In the genomic region with DNA sequence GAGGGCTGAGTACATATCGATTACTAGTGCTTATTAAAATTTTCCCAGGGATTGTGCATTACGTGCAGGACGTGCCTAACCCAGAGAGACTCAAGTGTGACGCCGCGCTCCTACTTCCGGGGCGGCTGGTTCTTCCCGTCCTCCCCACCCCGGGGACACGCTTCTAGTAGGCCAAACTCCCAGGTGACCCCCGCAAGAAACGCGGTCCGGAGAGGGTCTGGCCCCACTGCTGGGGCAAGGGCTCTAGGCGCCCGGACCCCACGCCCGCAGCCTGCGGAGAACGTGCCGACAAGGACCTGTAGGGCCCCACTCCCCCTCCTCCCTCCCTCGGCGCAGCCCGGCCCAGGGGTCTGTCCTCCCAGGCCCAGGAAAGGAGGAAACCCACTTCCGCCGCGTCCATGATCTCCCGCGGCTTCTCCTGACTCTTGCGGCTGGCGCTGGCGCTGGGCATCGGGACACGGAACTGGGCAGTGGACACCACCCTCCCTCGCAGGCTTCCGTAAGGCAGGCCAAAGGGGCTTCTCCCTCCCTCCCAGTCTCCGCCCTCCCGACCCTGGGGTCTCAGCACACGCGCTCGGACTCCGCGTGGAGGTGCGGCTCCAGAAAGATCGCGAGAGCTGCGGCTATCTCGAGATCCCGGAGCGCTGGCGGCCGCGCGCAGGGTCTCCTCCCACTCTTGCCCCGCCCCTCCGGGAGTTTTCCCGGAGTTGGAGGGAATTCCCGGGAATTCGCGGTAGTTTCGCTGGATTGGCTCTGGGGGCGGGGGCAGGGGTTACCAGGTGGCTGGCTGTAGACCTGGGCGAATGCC, we compare ENCODE assay signal across 1 cellular context.
TF ChIP-seq lines count a peak whose summit lies in the region.

Gene DARS1, minus strand, starts transcription at position 609 of the 808 bp plus-strand sequence. Its CDS starts 158 bp downstream, at position 451.

TF ChIP-seq in K562, 482 proteins besides CTCF, POLR2A, EP300 and RAD21 (continued from another document and continues in another):
- TF ChIP-seq SIN3A (IDR thresholded peaks at IDR 0.05; ENCODE audit: borderline replicate concordance in 2 of 2, control insufficient read depth in 1 of 2, low read depth in 2 of 2, low read length in 2 of 2) = peak; percentile 83 to 89; a peak in 2 of 4 replicates
- no peak for TF ChIP-seq UBTF (IDR thresholded peaks at IDR 0.05; ENCODE audit: borderline replicate concordance in 1 of 2, low read depth in 2 of 2, low read length in 2 of 2)
- TF ChIP-seq PREB (CRISPR knock-in tag; IDR thresholded peaks at IDR 0.05) = no peak
- TF ChIP-seq CREBBP (IDR thresholded peaks at IDR 0.05; ENCODE audit: low read depth, low read length) = no peak
- peak; percentile 94 for TF ChIP-seq ARHGAP35 (IDR thresholded peaks at IDR 0.05; ENCODE audit: partially characterized antibody)
- TF ChIP-seq MAZ (CRISPR knock-in tag; conservative IDR thresholded peaks at IDR 0.05 in 1 of 2, IDR thresholded peaks at IDR 0.05 in 1 of 2) = peak; percentile 73 to 83; a peak in 2 of 4 replicates
- TF ChIP-seq, protein P1, sequence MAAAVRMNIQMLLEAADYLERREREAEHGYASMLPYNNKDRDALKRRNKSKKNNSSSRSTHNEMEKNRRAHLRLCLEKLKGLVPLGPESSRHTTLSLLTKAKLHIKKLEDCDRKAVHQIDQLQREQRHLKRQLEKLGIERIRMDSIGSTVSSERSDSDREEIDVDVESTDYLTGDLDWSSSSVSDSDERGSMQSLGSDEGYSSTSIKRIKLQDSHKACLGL (CRISPR knock-in tag; IDR thresholded peaks at IDR 0.05; ENCODE audit: borderline replicate concordance, poor library complexity, severe bottlenecking) = peak; percentile 45
- TF ChIP-seq PML (IDR thresholded peaks at IDR 0.05; ENCODE audit: low read length) = peak; percentile 74
- TF ChIP-seq, protein P2, sequence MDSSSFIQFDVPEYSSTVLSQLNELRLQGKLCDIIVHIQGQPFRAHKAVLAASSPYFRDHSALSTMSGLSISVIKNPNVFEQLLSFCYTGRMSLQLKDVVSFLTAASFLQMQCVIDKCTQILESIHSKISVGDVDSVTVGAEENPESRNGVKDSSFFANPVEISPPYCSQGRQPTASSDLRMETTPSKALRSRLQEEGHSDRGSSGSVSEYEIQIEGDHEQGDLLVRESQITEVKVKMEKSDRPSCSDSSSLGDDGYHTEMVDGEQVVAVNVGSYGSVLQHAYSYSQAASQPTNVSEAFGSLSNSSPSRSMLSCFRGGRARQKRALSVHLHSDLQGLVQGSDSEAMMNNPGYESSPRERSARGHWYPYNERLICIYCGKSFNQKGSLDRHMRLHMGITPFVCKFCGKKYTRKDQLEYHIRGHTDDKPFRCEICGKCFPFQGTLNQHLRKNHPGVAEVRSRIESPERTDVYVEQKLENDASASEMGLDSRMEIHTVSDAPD (CRISPR knock-in tag; IDR thresholded peaks at IDR 0.05) = no peak
- no peak for TF ChIP-seq ZC3H8 (IDR thresholded peaks at IDR 0.05)
- TF ChIP-seq SNIP1 (IDR thresholded peaks at IDR 0.05; ENCODE audit: low read depth) = no peak
- TF ChIP-seq FOXK2 (conservative IDR thresholded peaks at IDR 0.05 in 1 of 2, IDR thresholded peaks at IDR 0.05 in 1 of 2; ENCODE audit: low read depth in 2 of 2) = 0 out of 4 replicates have a peak, but pooled peaks have one; percentile 40
- no peak for TF ChIP-seq BDP1 (IDR thresholded peaks at IDR 0.05; ENCODE audit: insufficient read depth, insufficient read length)
- TF ChIP-seq HDAC1 (IDR thresholded peaks at IDR 0.05) = peak in 1 of 2 experiments; percentile 89; a peak in 1 of 4 replicates
- TF ChIP-seq, protein P3, sequence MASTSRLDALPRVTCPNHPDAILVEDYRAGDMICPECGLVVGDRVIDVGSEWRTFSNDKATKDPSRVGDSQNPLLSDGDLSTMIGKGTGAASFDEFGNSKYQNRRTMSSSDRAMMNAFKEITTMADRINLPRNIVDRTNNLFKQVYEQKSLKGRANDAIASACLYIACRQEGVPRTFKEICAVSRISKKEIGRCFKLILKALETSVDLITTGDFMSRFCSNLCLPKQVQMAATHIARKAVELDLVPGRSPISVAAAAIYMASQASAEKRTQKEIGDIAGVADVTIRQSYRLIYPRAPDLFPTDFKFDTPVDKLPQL (IDR thresholded peaks at IDR 0.05; ENCODE audit: extremely low read depth, insufficient read length) = peak; percentile 4
- TF ChIP-seq ZNF436 (CRISPR knock-in tag; IDR thresholded peaks at IDR 0.05) = no peak
- TF ChIP-seq RBM39 (optimal IDR thresholded peaks at IDR 0.05; ENCODE audit: low read depth, low read length) = no peak
- TF ChIP-seq RBFOX2 (IDR thresholded peaks at IDR 0.05; ENCODE audit: low read depth, low read length) = peak; percentile 99
- TF ChIP-seq NR2C1 (IDR thresholded peaks at IDR 0.05) = peak; percentile 35; the same call in 1 of the 2 replicates
- TF ChIP-seq NR2C1 (tag; IDR thresholded peaks at IDR 0.05) = peak; percentile 57
- TF ChIP-seq TAL1 (IDR thresholded peaks at IDR 0.05) = no peak
- 0 out of 2 replicates have a peak, but pooled peaks have one; percentile 42 for TF ChIP-seq THRB (CRISPR knock-in tag; conservative IDR thresholded peaks at IDR 0.05)
- TF ChIP-seq ZBTB11 (CRISPR knock-in tag; IDR thresholded peaks at IDR 0.05) = peak in 2 of 3 experiments; percentile 49 to 92; a peak in 3 of 6 replicates
- TF ChIP-seq FOXJ2 (tag; IDR thresholded peaks at IDR 0.05) = no peak; the same call in 1 of the 2 replicates
- TF ChIP-seq ZNF655 (CRISPR knock-in tag; IDR thresholded peaks at IDR 0.05) = no peak
- no peak for TF ChIP-seq FOXJ3 (CRISPR knock-in tag; IDR thresholded peaks at IDR 0.05)
- TF ChIP-seq ZNF133 (CRISPR knock-in tag; IDR thresholded peaks at IDR 0.05) = no peak
- TF ChIP-seq KHSRP (IDR thresholded peaks at IDR 0.05) = no peak
- no peak for TF ChIP-seq ZNF143 (CRISPR knock-in tag; IDR thresholded peaks at IDR 0.05)
- TF ChIP-seq POLR2H (tag; IDR thresholded peaks at IDR 0.05; ENCODE audit: low read depth) = peak; percentile 77
- no peak for TF ChIP-seq ILK (tag; IDR thresholded peaks at IDR 0.05; ENCODE audit: borderline replicate concordance, low read depth)
- peak; percentile 6; the same call in 1 of the 2 replicates for TF ChIP-seq TCF3 (CRISPR knock-in tag; IDR thresholded peaks at IDR 0.05)
- TF ChIP-seq TARDBP (IDR thresholded peaks at IDR 0.05) = peak; percentile 75; the same call in 1 of the 2 replicates
- TF ChIP-seq SMAD2 (IDR thresholded peaks at IDR 0.05; ENCODE audit: low read depth, low read length) = no peak
- TF ChIP-seq TCF15 (CRISPR knock-in tag; IDR thresholded peaks at IDR 0.05) = no peak
- TF ChIP-seq JUN (IDR thresholded peaks at IDR 0.05; ENCODE audit: borderline replicate concordance, low read depth, low read length) = no peak
- no peak for TF ChIP-seq JUN (CRISPR knock-in tag; IDR thresholded peaks at IDR 0.05; ENCODE audit: borderline replicate concordance)
- no peak for TF ChIP-seq MCM2 (IDR thresholded peaks at IDR 0.05; ENCODE audit: low read depth)
- TF ChIP-seq SMARCE1 (IDR thresholded peaks at IDR 0.05) = 0 out of 2 replicates have a peak, but pooled peaks have one; percentile 16
- no peak for TF ChIP-seq ZNF140 (CRISPR knock-in tag; IDR thresholded peaks at IDR 0.05)
- TF ChIP-seq ZNF76 (CRISPR knock-in tag; IDR thresholded peaks at IDR 0.05; ENCODE audit: borderline replicate concordance) = no peak
- TF ChIP-seq, protein P4, sequence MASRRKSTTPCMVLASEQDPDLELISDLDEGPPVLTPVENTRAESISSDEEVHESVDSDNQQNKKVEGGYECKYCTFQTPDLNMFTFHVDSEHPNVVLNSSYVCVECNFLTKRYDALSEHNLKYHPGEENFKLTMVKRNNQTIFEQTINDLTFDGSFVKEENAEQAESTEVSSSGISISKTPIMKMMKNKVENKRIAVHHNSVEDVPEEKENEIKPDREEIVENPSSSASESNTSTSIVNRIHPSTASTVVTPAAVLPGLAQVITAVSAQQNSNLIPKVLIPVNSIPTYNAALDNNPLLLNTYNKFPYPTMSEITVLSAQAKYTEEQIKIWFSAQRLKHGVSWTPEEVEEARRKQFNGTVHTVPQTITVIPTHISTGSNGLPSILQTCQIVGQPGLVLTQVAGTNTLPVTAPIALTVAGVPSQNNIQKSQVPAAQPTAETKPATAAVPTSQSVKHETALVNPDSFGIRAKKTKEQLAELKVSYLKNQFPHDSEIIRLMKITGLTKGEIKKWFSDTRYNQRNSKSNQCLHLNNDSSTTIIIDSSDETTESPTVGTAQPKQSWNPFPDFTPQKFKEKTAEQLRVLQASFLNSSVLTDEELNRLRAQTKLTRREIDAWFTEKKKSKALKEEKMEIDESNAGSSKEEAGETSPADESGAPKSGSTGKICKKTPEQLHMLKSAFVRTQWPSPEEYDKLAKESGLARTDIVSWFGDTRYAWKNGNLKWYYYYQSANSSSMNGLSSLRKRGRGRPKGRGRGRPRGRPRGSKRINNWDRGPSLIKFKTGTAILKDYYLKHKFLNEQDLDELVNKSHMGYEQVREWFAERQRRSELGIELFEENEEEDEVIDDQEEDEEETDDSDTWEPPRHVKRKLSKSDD (conservative IDR thresholded peaks at IDR 0.05; ENCODE audit: low read length) = peak; percentile 93; the same call in 1 of the 2 replicates
- no peak for TF ChIP-seq ZNF124 (CRISPR knock-in tag; IDR thresholded peaks at IDR 0.05)
- TF ChIP-seq TOE1 (IDR thresholded peaks at IDR 0.05; ENCODE audit: borderline replicate concordance) = 0 out of 2 replicates have a peak, but pooled peaks have one; percentile 29
- TF ChIP-seq TOE1 (CRISPR knock-in tag; IDR thresholded peaks at IDR 0.05; ENCODE audit: borderline replicate concordance, low read depth) = no peak
